In the genomic region with DNA sequence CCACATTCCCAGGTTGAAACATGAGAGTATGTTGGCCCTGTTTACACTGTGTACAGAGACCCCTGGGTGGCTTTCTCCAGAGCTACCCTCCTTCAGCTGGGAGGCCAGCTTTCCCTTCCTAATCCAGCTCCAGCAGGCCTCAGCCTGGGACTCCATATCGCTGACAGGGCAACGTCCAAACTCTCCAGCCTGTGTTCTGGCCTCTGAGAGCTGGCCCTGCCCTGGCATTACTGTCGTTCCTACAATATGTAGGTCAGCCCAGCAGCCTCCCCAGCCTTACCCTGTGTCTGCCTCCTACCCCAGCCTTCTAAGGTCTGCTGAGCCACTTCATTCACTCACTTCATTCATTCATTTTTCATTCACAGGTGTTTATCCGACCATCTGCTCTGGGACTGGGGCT, we compare ENCODE assay signal across 24 cellular contexts. TPM values are rescaled to one million over a fixed set of nuclear protein-coding genes. Genes with fewer than 3 reads are reported as not detected.
DNase-seq lines count a peak whose midpoint lies in the region; ATAC-seq and TF ChIP-seq lines count a peak whose summit lies in the region.
"Had no signal": no experiment of that assay in that cellular context is flagged by ENCODE, and none has a peak within 500 bp of the region (broad histone marks: within the 10 kb centered on the region; RNA-seq: fewer than 3 reads in every experiment).

No MANE protein-coding gene starts in this region.

- H3K79me2 ChIP-seq in OCI-LY1 (ENCODE audit: insufficient read depth, low read length) = no peaks in the 10 kb centered on the region

- H2AFZ ChIP-seq in OCI-LY1 (ENCODE audit: low read length) = no peak overlapping the region

- peak in 1 of 3 donors; percentile 42 for DNase-seq in mucosa of descending colon
- DNase-seq in thyroid gland = no peak
- DNase-seq in NCI-H2081 (lab: John Stamatoyannopoulos, UW) = no peak
- DNase-seq in NCI-H524 treated with DMSO at 0.1 percent for 48 hours (lab: John Stamatoyannopoulos, UW) = no peak
- DNase-seq in erythroblast (lab: John Stamatoyannopoulos, UW) = no peak
- DNase-seq: activated CD4-positive, alpha-beta T cell treated with anti-CD3 and anti-CD28 coated beads, Interleukin-2, amount 10 ng/mL, durations not matched to agents 7 days and 5 days; activated gamma-delta T cell treated with Interleukin-2 at 50 U/mL for 16 hours; activated naive CD8-positive, alpha-beta T cell treated with anti-CD3 and anti-CD28 coated beads, Interleukin-2, amount 50 U/mL, for 24 hours; activated T-cell treated with anti-CD3 and anti-CD28 coated beads, Interleukin-2, amount 50 U/mL, for 4 hours; Calu3; cerebellar nuclear complex; dorsolateral prefrontal cortex; EL; islet precursor cell; Kasumi-1; MV-4-11; naive B cell; NCI-H146; NCI-H446 treated with DMSO at 0.1 percent for 48 hours; stimulated activated CD4-positive, alpha-beta T cell treated with anti-CD3 and anti-CD28 coated beads, Interleukin-1b, Interleukin-23, amount 100 ng/mL, for 48 hours had no signal

- intact Hi-C loops in mucosa of descending colon (cut with DNase I, micrococcal nuclease) (loop anchor here in 1 of 2 donors (10.0 kb wide), 1 partner anchor 46 kb away; no protein-coding TSS in a partner anchor), thyroid gland (cut with DNase I) (no loop called here)

- no peak overlapping the region for H3K4me2 ChIP-seq in OCI-LY1 (ENCODE audit: low read length)
- H3K4me2 ChIP-seq: smooth muscle cell had no signal

- no peaks in the 10 kb centered on the region for H4K20me1 ChIP-seq in OCI-LY1 (ENCODE audit: insufficient read depth, low read length)

- H3K36me3 ChIP-seq in OCI-LY1 (ENCODE audit: insufficient read depth, low read length) = no peaks in the 10 kb centered on the region
- H3K36me3 ChIP-seq in duodenal mucosa (ENCODE audit: control insufficient read depth in 1 of 2, insufficient read depth in 2 of 2, low read length in 2 of 2) = no peaks in the 10 kb centered on the region
- no peaks in the 10 kb centered on the region for H3K36me3 ChIP-seq in mucosa of descending colon (ENCODE audit: low read depth)
- no peaks in the 10 kb centered on the region for H3K36me3 ChIP-seq in thyroid gland

- H3K27me3 ChIP-seq in OCI-LY1 (ENCODE audit: insufficient read depth, low read length) = no peaks in the 10 kb centered on the region
- no peaks in the 10 kb centered on the region for H3K27me3 ChIP-seq in duodenal mucosa (ENCODE audit: control insufficient read depth in 1 of 2, insufficient read depth in 2 of 2, low read length in 2 of 2)
- no peaks in the 10 kb centered on the region for H3K27me3 ChIP-seq in thyroid gland
- H3K27me3 ChIP-seq: dorsolateral prefrontal cortex had no signal

- no peak for TF ChIP-seq CTCF in OCI-LY1 (IDR thresholded peaks at IDR 0.05; ENCODE audit: low read length)
- no peak for TF ChIP-seq CTCF in mucosa of descending colon (IDR thresholded peaks at IDR 0.05)
- no peak for TF ChIP-seq CTCF in thyroid gland (IDR thresholded peaks at IDR 0.05)

- H3K9ac ChIP-seq in OCI-LY1 (ENCODE audit: low read length) (no peak overlapping the region), duodenal mucosa (ENCODE audit: low read depth in 1 of 2, low read length in 2 of 2) (peak overlapping the region in 1 of 2 donors; percentile 63)

- H3K9me3 ChIP-seq in OCI-LY1 (ENCODE audit: low read length) (no peaks in the 10 kb centered on the region), duodenal mucosa (ENCODE audit: control insufficient read depth in 1 of 2, low read length in 2 of 2) (no peaks in the 10 kb centered on the region), mucosa of descending colon (no peaks in the 10 kb centered on the region), thyroid gland (no peaks in the 10 kb centered on the region)

- H3F3A ChIP-seq in OCI-LY1 (ENCODE audit: insufficient read depth, low read length) = 0 out of 2 replicates have a peak, but pooled peaks cover 6% of the 10 kb centered on the region

- H3K4me1 ChIP-seq in OCI-LY1 (ENCODE audit: insufficient read depth, low read length, severe bottlenecking) = peaks cover 48% of the 10 kb centered on the region
- peaks cover 32 to 33% of the 10 kb centered on the region in 2 donors for H3K4me1 ChIP-seq in duodenal mucosa (ENCODE audit: control insufficient read depth in 1 of 2, insufficient read depth in 2 of 2, low read length in 2 of 2)
- H3K4me1 ChIP-seq in mucosa of descending colon (ENCODE audit: low read depth) = peaks cover 6% of the 10 kb centered on the region
- H3K4me1 ChIP-seq in thyroid gland = peaks cover 6 to 26% of the 10 kb centered on the region in 2 donors

- H3K4me3 ChIP-seq in OCI-LY1 (ENCODE audit: low read depth, low read length, poor library complexity, severe bottlenecking) = no peak overlapping the region
- no peak overlapping the region for H3K4me3 ChIP-seq in duodenal mucosa (ENCODE audit: low read depth in 1 of 2, low read length in 2 of 2)
- no peak overlapping the region for H3K4me3 ChIP-seq in mucosa of descending colon
- no peak overlapping the region for H3K4me3 ChIP-seq in thyroid gland (replicated peaks in 1 of 3)
- H3K4me3 ChIP-seq: dorsolateral prefrontal cortex, smooth muscle cell had no signal

- ATAC-seq in mucosa of descending colon = peak; percentile 52
- ATAC-seq: activated naive CD8-positive, alpha-beta T cell treated with anti-CD3 and anti-CD28 coated beads, Interleukin-2, amount 50 U/mL, for 24 hours; activated T-cell treated with anti-CD3 and anti-CD28 coated beads, Interleukin-2, amount 50 U/mL, for 4 hours; HCT116 had no signal

- peak overlapping the region; percentile 82 for H3K27ac ChIP-seq in OCI-LY1 (ENCODE audit: low read depth, low read length, poor library complexity, severe bottlenecking)
- peak overlapping the region; percentile 40 for H3K27ac ChIP-seq in duodenal mucosa (ENCODE audit: low read depth, low read length)
- H3K27ac ChIP-seq in thyroid gland = peak overlapping the region in 2 of 3 donors; percentile 17 to 33
- H3K27ac ChIP-seq: dorsolateral prefrontal cortex had no signal

- no peak for TF ChIP-seq POLR2A in thyroid gland (IDR thresholded peaks at IDR 0.05)
- no peak for TF ChIP-seq POLR2A in erythroblast (IDR thresholded peaks at IDR 0.05; ENCODE audit: low read length)

- 85 to 92% methylated on average over 4 of the region's 4 CpGs for whole genome bisulfite sequencing in thyroid gland, 2 donors

- no peaks in the 10 kb centered on the region for H3K9me2 ChIP-seq in OCI-LY1 (ENCODE audit: low read depth, low read length)

RNA-seq across cellular contexts. Expression of a gene that starts 8.3 kb away (rescaled TPM):
- 100 to 1,000 TPM; 127 to 168 (median 144) TPM for total RNA-seq in mucosa of descending colon
- 10 to 100 TPM; 18.3 to 34.7 (median 24.9) TPM for total RNA-seq in thyroid gland

RNA-seq across cellular contexts. Expression of a gene that starts 51.4 kb away (rescaled TPM):
- total RNA-seq in mucosa of descending colon (10 to 100 TPM; 23.0 to 30.4 (median 29.4) TPM), thyroid gland (10 to 100 TPM; 17.3 to 43.3 (median 35.5) TPM)

RNA-seq across cellular contexts. Expression of a gene that starts 58.5 kb away (rescaled TPM):
- 1 to 10 TPM in 2 of 3 donors, under 1 TPM in 1; 0.58 to 1.9 (median 1.1) TPM for total RNA-seq in mucosa of descending colon
- total RNA-seq in thyroid gland = 1 to 10 TPM in 3 of 4 donors, not detected in 1; 1.0 to 5.2 (median 1.6) TPM

Comparison
In these comparisons a context has a peak if more than half of its experiments do, and no peak if none do; other contexts are left out.
1. H3K27ac ChIP-seq: peak in every context shown above with its lines; median percentile 82 in OCI-LY1; 40 in duodenal mucosa; 25 in thyroid gland.